ENCODE assay signal across 20 cellular contexts in genomic region chr14:91883770-91884169, GRCh38. TPM values are rescaled to one million over a fixed set of nuclear protein-coding genes. Genes with fewer than 3 reads are reported as not detected.
DNase-seq lines count a peak whose midpoint lies in the region; ATAC-seq and TF ChIP-seq lines count a peak whose summit lies in the region.
"Had no signal": no experiment of that assay in that cellular context is flagged by ENCODE, and none has a peak within 500 bp of the region (broad histone marks: within the 10 kb centered on the region; RNA-seq: fewer than 3 reads in every experiment).

No MANE protein-coding gene starts in this region.

- peaks cover 0 to 3% (median 0%) of the 10 kb centered on the region in 4 donors for H3K36me3 ChIP-seq in esophagus muscularis mucosa
- H3K36me3 ChIP-seq in left ventricle myocardium inferior: no peaks in the 10 kb centered on the region
- H3K36me3 ChIP-seq in uterus: no peaks in the 10 kb centered on the region

- H3K4me1 Mint-ChIP-seq in endothelial cell (ENCODE audit: unreplicated experiment): no peaks in the 10 kb centered on the region
- H3K4me1 Mint-ChIP-seq: B cell had no signal

- H3K4me3 Mint-ChIP-seq in endothelial cell (ENCODE audit: unreplicated experiment): no peak overlapping the region
- H3K4me3 Mint-ChIP-seq: B cell, nephron progenitor cell had no signal

- no peak overlapping the region for H3K27ac Mint-ChIP-seq in endothelial cell (ENCODE audit: unreplicated experiment)
- H3K27ac Mint-ChIP-seq: activated T-helper 2 cell treated with anti-CD3 and anti-CD28 coated beads, Interferon-gamma antibody, Interleukin-2, Interleukin-4, amounts not matched to agents 10 μg/mL and 5 μg/mL and 100 μg/mL, durations not matched to agents 14 hours and 24 hours and 36 hours; B cell had no signal

- intact Hi-C loops in esophagus muscularis mucosa (cut with DNase I) (no loop called here), left ventricle myocardium inferior (cut with micrococcal nuclease) (no loop called here), sciatic nerve (cut with DNase I) (no loop called here), uterus (cut with DNase I; ENCODE audit: low total_unique reads) (no loop called here)

- no peaks in the 10 kb centered on the region for H3K27me3 ChIP-seq in esophagus muscularis mucosa
- peaks cover 25% of the 10 kb centered on the region for H3K27me3 ChIP-seq in left ventricle myocardium inferior (ENCODE audit: low read depth)
- no peaks in the 10 kb centered on the region for H3K27me3 ChIP-seq in uterus

- peaks cover 1 to 31% (median 19%) of the 10 kb centered on the region in 4 donors for H3K4me1 ChIP-seq in esophagus muscularis mucosa
- H3K4me1 ChIP-seq in left ventricle myocardium inferior: peaks cover 2% of the 10 kb centered on the region
- peaks cover 5 to 12% of the 10 kb centered on the region in 2 donors for H3K4me1 ChIP-seq in uterus

- H3K27ac ChIP-seq in esophagus muscularis mucosa (replicated peaks in 1 of 4) (peak overlapping the region in 3 of 4 donors; percentile 49 to 61 (median 60)), left ventricle myocardium inferior (replicated peaks) (peak overlapping the region; percentile 82), uterus (peak overlapping the region; percentile 63 to 80)

- TF ChIP-seq CTCF in esophagus muscularis mucosa (IDR thresholded peaks at IDR 0.05): no peak
- no peak for TF ChIP-seq CTCF in left ventricle myocardium inferior (IDR thresholded peaks at IDR 0.05; ENCODE audit: borderline replicate concordance)
- TF ChIP-seq CTCF in uterus (IDR thresholded peaks at IDR 0.05): no peak
- no peak for TF ChIP-seq CTCF in endothelial cell (IDR thresholded peaks at IDR 0.05; ENCODE audit: unreplicated experiment)

- peaks cover 5% of the 10 kb centered on the region for H3K27me3 Mint-ChIP-seq in endothelial cell (ENCODE audit: unreplicated experiment)
- H3K27me3 Mint-ChIP-seq: B cell had no signal

- ATAC-seq in sciatic nerve: peak; percentile 85

- DNase-seq in esophagus muscularis mucosa (ENCODE audit: extremely low spot score) (no peak), left ventricle myocardium inferior (peak; percentile 69), sciatic nerve (ENCODE audit: low spot score) (no peak), uterus (peak; percentile 76 to 82), endothelial cell (ENCODE audit: low spot score) (no peak), mesenteric fat pad (ENCODE audit: low spot score) (no peak), NCI-H748 (lab: John Stamatoyannopoulos, UW; ENCODE audit: unreplicated experiment) (no peak)
- DNase-seq: cerebellar nuclear complex; effector CD8-positive, alpha-beta T cell; EL; hippocampal formation; Karpas-422; NCI-H1048; NCI-H2029 treated with DMSO at 0.1 percent for 48 hours; NCI-H446 treated with DMSO at 0.1 percent for 48 hours; nephron progenitor cell; RPMI8226 had no signal

- no peak for TF ChIP-seq EP300 in esophagus muscularis mucosa (IDR thresholded peaks at IDR 0.05)

- TF ChIP-seq POLR2A in esophagus muscularis mucosa (IDR thresholded peaks at IDR 0.05; ENCODE audit: low read depth) (no peak), uterus (IDR thresholded peaks at IDR 0.05) (no peak)

- no peaks in the 10 kb centered on the region for H3K36me3 Mint-ChIP-seq in endothelial cell (ENCODE audit: low read depth, unreplicated experiment)

- no peaks in the 10 kb centered on the region for H3K9me3 Mint-ChIP-seq in endothelial cell (ENCODE audit: unreplicated experiment)
- H3K9me3 Mint-ChIP-seq: activated T-helper 2 cell treated with anti-CD3 and anti-CD28 coated beads, Interferon-gamma antibody, Interleukin-2, Interleukin-4, amounts not matched to agents 10 μg/mL and 5 μg/mL and 100 μg/mL, durations not matched to agents 14 hours and 24 hours and 36 hours; nephron progenitor cell had no signal

- no peaks in the 10 kb centered on the region for H3K9me3 ChIP-seq in esophagus muscularis mucosa
- no peaks in the 10 kb centered on the region for H3K9me3 ChIP-seq in left ventricle myocardium inferior (replicated peaks)
- H3K9me3 ChIP-seq in uterus: no peaks in the 10 kb centered on the region

- WGBS in esophagus muscularis mucosa: 80% methylated on average over 10 of the region's 10 CpGs

- H3K4me3 ChIP-seq in esophagus muscularis mucosa (no peak overlapping the region), left ventricle myocardium inferior (no peak overlapping the region), uterus (no peak overlapping the region)

RNA-seq across cellular contexts. Expression of gene TC2N, which starts 16.4 kb away (rescaled TPM):
- total RNA-seq in esophagus muscularis mucosa (10 to 100 TPM; 17.8 to 27.8 (median 23.7) TPM), left ventricle myocardium inferior (4.1 TPM), sciatic nerve (13.2 TPM), uterus (10 to 100 TPM; 25.4 to 79.1 (median 36.5) TPM), endothelial cell (ENCODE audit: unreplicated experiment) (1.4 TPM), mesenteric fat pad (19.0 TPM)
- total RNA-seq: HT1080 had no signal

Comparison
In these comparisons a context has a peak if more than half of its experiments do, and no peak if none do; other contexts are left out.
1. DNase-seq: peak in left ventricle myocardium inferior (single experiment) and uterus (2 of 2); none in esophagus muscularis mucosa (single experiment), sciatic nerve (single experiment), endothelial cell (single experiment), mesenteric fat pad (single experiment) and NCI-H748 (single experiment).
2. Peak in every context shown above with its lines, with median percentiles within 50 percentile points of each other: H3K27ac ChIP-seq.